ENCODE assay signal across 9 cellular contexts in genomic region chr12:31736472-31736871, GRCh38. TPM values are rescaled to one million over a fixed set of nuclear protein-coding genes. Genes with fewer than 3 reads are reported as not detected.
DNase-seq lines count a peak whose midpoint lies in the region; ATAC-seq and TF ChIP-seq lines count a peak whose summit lies in the region.
"Had no signal": no experiment of that assay in that cellular context is flagged by ENCODE, and none has a peak within 500 bp of the region (broad histone marks: within the 10 kb centered on the region; RNA-seq: fewer than 3 reads in every experiment).

No MANE protein-coding gene starts in this region.

- peaks cover 23 to 30% (median 26%) of the 10 kb centered on the region in 4 donors for H3K4me1 ChIP-seq in upper lobe of left lung

- no peaks in the 10 kb centered on the region for H3K27me3 Mint-ChIP-seq in activated CD4-positive, alpha-beta memory T cell treated with anti-CD3 and anti-CD28 coated beads, Interleukin-2, amount 10 ng/mL, durations not matched to agents 7 days and 5 days

- H3K27me3 ChIP-seq in upper lobe of left lung = no peaks in the 10 kb centered on the region

- CTCF ChIA-PET in activated CD4-positive, alpha-beta memory T cell treated with anti-CD3 and anti-CD28 coated beads, Interleukin-2, amount 10 ng/mL, durations not matched to agents 7 days and 5 days (lab: Charles Lee) = interaction anchor here (0.7 to 1.0 kb wide), 2 partner anchors 13 to 227 kb away, joined by 3 to 4 read pairs; no protein-coding TSS in a partner anchor

- peak overlapping the region; percentile 69 for H3K27ac Mint-ChIP-seq in activated CD4-positive, alpha-beta memory T cell treated with anti-CD3 and anti-CD28 coated beads, Interleukin-2, amount 10 ng/mL, durations not matched to agents 7 days and 5 days

- no peak for TF ChIP-seq POLR2A in upper lobe of left lung (IDR thresholded peaks at IDR 0.05)

- peak; percentile 48 for ATAC-seq in HG03378 (IDR thresholded peaks at IDR 0.05; ENCODE audit: unreplicated experiment)
- no peak for ATAC-seq in upper lobe of left lung (ENCODE audit: low FRiP score in 2 of 2)

- POLR2A ChIA-PET in activated CD4-positive, alpha-beta memory T cell treated with anti-CD3 and anti-CD28 coated beads, Interleukin-2, amount 10 ng/mL, durations not matched to agents 7 days and 5 days (lab: Charles Lee) = interaction anchor here (0.9 to 3.3 kb wide), 2 partner anchors 8 to 10 kb away, joined by 3 to 16 read pairs; partner anchors contain the start of gene AMN1

- H3K27ac ChIP-seq in upper lobe of left lung = no peak overlapping the region
- H3K27ac ChIP-seq: C4-2B had no signal

- peak; percentile 87 for DNase-seq in A172 (ENCODE audit: low spot score)
- peak; percentile 62 for DNase-seq in activated CD4-positive, alpha-beta memory T cell treated with anti-CD3 and anti-CD28 coated beads, Interleukin-2, amount 10 ng/mL, durations not matched to agents 7 days and 5 days
- DNase-seq in fibroblast of the aortic adventitia (ENCODE audit: low read depth) = peak; percentile 86
- no peak for DNase-seq in GM20000 (ENCODE audit: low spot score)
- no peak for DNase-seq in NCI-H1105 (lab: John Stamatoyannopoulos, UW)
- no peak for DNase-seq in germinal center (ENCODE audit: low spot score)
- DNase-seq in upper lobe of left lung = no peak

- TF ChIP-seq EP300 in upper lobe of left lung (IDR thresholded peaks at IDR 0.05) = no peak

- H3K4me3 Mint-ChIP-seq in activated CD4-positive, alpha-beta memory T cell treated with anti-CD3 and anti-CD28 coated beads, Interleukin-2, amount 10 ng/mL, durations not matched to agents 7 days and 5 days = no peak overlapping the region

- TF ChIP-seq CTCF in fibroblast of the aortic adventitia (IDR thresholded peaks at IDR 0.05; ENCODE audit: insufficient read depth, low read length) = no peak
- no peak for TF ChIP-seq CTCF in GM20000 (IDR thresholded peaks at IDR 0.05; ENCODE audit: extremely low read depth, missing control alignments)
- TF ChIP-seq CTCF in upper lobe of left lung (IDR thresholded peaks at IDR 0.05) = no peak

- H3K9me3 Mint-ChIP-seq in activated CD4-positive, alpha-beta memory T cell treated with anti-CD3 and anti-CD28 coated beads, Interleukin-2, amount 10 ng/mL, durations not matched to agents 7 days and 5 days = peaks cover 7% of the 10 kb centered on the region

- H3K9me3 ChIP-seq in upper lobe of left lung = no peaks in the 10 kb centered on the region

- no peaks in the 10 kb centered on the region for H3K36me3 ChIP-seq in upper lobe of left lung

- peaks cover 60% of the 10 kb centered on the region for H3K4me1 Mint-ChIP-seq in activated CD4-positive, alpha-beta memory T cell treated with anti-CD3 and anti-CD28 coated beads, Interleukin-2, amount 10 ng/mL, durations not matched to agents 7 days and 5 days

- peaks cover 29% of the 10 kb centered on the region for H3K36me3 Mint-ChIP-seq in activated CD4-positive, alpha-beta memory T cell treated with anti-CD3 and anti-CD28 coated beads, Interleukin-2, amount 10 ng/mL, durations not matched to agents 7 days and 5 days (ENCODE audit: low read depth)

- no peak overlapping the region for H3K4me3 ChIP-seq in fibroblast of the aortic adventitia (ENCODE audit: low read depth, low read length)
- H3K4me3 ChIP-seq in upper lobe of left lung = no peak overlapping the region

RNA-seq across cellular contexts. Expression of gene AMN1, which starts 7.7 kb away (rescaled TPM):
- total RNA-seq in A172 (2014; rRNA removed; shearing (Covaris generic)) = 21.5 and 26.4 TPM in 2 replicates
- 1 to 10 TPM; 3.2 to 4.0 TPM for total RNA-seq in activated CD4-positive, alpha-beta memory T cell treated with anti-CD3 and anti-CD28 coated beads, Interleukin-2, amount 10 ng/mL, durations not matched to agents 7 days and 5 days
- 10.3 and 15.5 TPM in 2 replicates for total RNA-seq in fibroblast of the aortic adventitia (ENCODE audit: low replicate concordance)
- total RNA-seq in upper lobe of left lung = 10 to 100 TPM in 1 of 6 donors, 1 to 10 TPM in 5; 2.1 to 15.9 (median 5.7) TPM

Comparison
In these comparisons a context has a peak if more than half of its experiments do, and no peak if none do; other contexts are left out.
1. DNase-seq: peak in A172 (single experiment), activated CD4-positive, alpha-beta memory T cell treated with anti-CD3 and anti-CD28 coated beads, Interleukin-2, amount 10 ng/mL, durations not matched to agents 7 days and 5 days (single experiment) and fibroblast of the aortic adventitia (single experiment); none in GM20000 (single experiment), NCI-H1105 (single experiment), germinal center (single experiment) and upper lobe of left lung (0 of 2).